In genomic region chr1:97599447-97599846, GRCh38 we compare ENCODE assay signal across 1 cellular context.
TF ChIP-seq lines count a peak whose summit lies in the region.

No MANE protein-coding gene starts in this region.

TF ChIP-seq in IMR-90, 13 proteins besides CTCF, POLR2A, EP300 and RAD21 (continued from another document):
- TF ChIP-seq NFE2L2 (IDR thresholded peaks at IDR 0.05; ENCODE audit: low read depth, low read length) (no peak), BHLHE40 (IDR thresholded peaks at IDR 0.05; ENCODE audit: low read depth, low read length) (no peak), CEBPB (IDR thresholded peaks at IDR 0.05; ENCODE audit: low read depth, low read length) (peak; percentile 34)
